ENCODE assay signal across 10 cellular contexts in genomic region chr16:82082543-82083244, GRCh38. TPM values are rescaled to one million over a fixed set of nuclear protein-coding genes. Genes with fewer than 3 reads are reported as not detected.
DNase-seq lines count a peak whose midpoint lies in the region; ATAC-seq and TF ChIP-seq lines count a peak whose summit lies in the region.
"Had no signal": no experiment of that assay in that cellular context is flagged by ENCODE, and none has a peak within 500 bp of the region (broad histone marks: within the 10 kb centered on the region; RNA-seq: fewer than 3 reads in every experiment).

No MANE protein-coding gene starts in this region.

- no peak overlapping the region for H2AFZ ChIP-seq in hepatocyte
- H2AFZ ChIP-seq: GM23338 had no signal

- POLR2A ChIA-PET in HEK293 (lab: Yijun Ruan, JAX): no interaction called here

- H3K4me3 ChIP-seq in HEK293 (ENCODE audit: low read depth, low read length): no peak overlapping the region
- no peak overlapping the region for H3K4me3 ChIP-seq in hepatocyte
- no peak overlapping the region for H3K4me3 ChIP-seq in ovary
- H3K4me3 ChIP-seq in tibial nerve: no peak overlapping the region
- H3K4me3 ChIP-seq: GM23338 had no signal

- no peaks in the 10 kb centered on the region for H3K9me2 ChIP-seq in hepatocyte (replicated peaks; ENCODE audit: insufficient read depth)

- H3K27ac ChIP-seq in HEK293 (ENCODE audit: extremely low read depth, low read depth, low read length) (no peak overlapping the region), hepatocyte (peak overlapping the region; percentile 78), ovary (no peak overlapping the region), tibial nerve (no peak overlapping the region)

- H3K9me3 ChIP-seq in HEK293 (ENCODE audit: control insufficient read depth, insufficient read depth, low read depth, low read length) (no peaks in the 10 kb centered on the region), hepatocyte (ENCODE audit: low read depth) (no peaks in the 10 kb centered on the region), ovary (no peaks in the 10 kb centered on the region), tibial nerve (peaks cover 0 to 14% (median 0%) of the 10 kb centered on the region in 4 donors)

- TF ChIP-seq POLR2A in ovary (IDR thresholded peaks at IDR 0.05) (no peak), tibial nerve (IDR thresholded peaks at IDR 0.05) (no peak)

- no peaks in the 10 kb centered on the region for H3K4me1 ChIP-seq in HEK293 (ENCODE audit: control insufficient read depth, insufficient read depth, low read length)
- H3K4me1 ChIP-seq in hepatocyte (ENCODE audit: insufficient read depth): peaks cover 17% of the 10 kb centered on the region
- H3K4me1 ChIP-seq in ovary (ENCODE audit: insufficient read depth): no peaks in the 10 kb centered on the region
- no peaks in the 10 kb centered on the region for H3K4me1 ChIP-seq in tibial nerve

- peak overlapping the region; percentile 50 for H3K4me2 ChIP-seq in hepatocyte
- H3K4me2 ChIP-seq: GM23338 had no signal

- no peak for ATAC-seq in GM19324 (IDR thresholded peaks at IDR 0.05; ENCODE audit: low FRiP score, unreplicated experiment)
- ATAC-seq: GM23338 had no signal

- no peaks in the 10 kb centered on the region for H4K20me1 ChIP-seq in hepatocyte (ENCODE audit: insufficient read depth, poor library complexity, severe bottlenecking)

- H3K79me2 ChIP-seq in hepatocyte: no peaks in the 10 kb centered on the region

- WGBS in hepatocyte (ENCODE audit: low lambda C conversion rate, missing lambda C conversion rate): 74% methylated on average over 2 of the region's 2 CpGs
- 63 to 73% (median 66%) methylated on average over 2 of the region's 2 CpGs for WGBS in ovary, 3 donors
- WGBS in tibial nerve, 2 donors: 82 to 93% methylated on average over 2 of the region's 2 CpGs

- peak; percentile 74 for DNase-seq in ELR (ENCODE audit: low read depth)
- peak; percentile 45 for DNase-seq in RKO (ENCODE audit: low spot score)
- peak; percentile 46 for DNase-seq in hepatocyte (ENCODE audit: low spot score)
- DNase-seq in NCI-H1694 treated with DMSO at 0.1 percent for 48 hours (lab: John Stamatoyannopoulos, UW): no peak
- DNase-seq in ovary: no peak
- DNase-seq in tibial nerve (ENCODE audit: low spot score in 2 of 2): no peak
- DNase-seq: T-helper 9 cell had no signal

- CTCF ChIA-PET in HEK293 (lab: Yijun Ruan, JAX): interaction anchor here (0.6 to 1.6 kb wide), 3 partner anchors 21 to 707 kb away, joined by 3 to 4 read pairs (median 3); no protein-coding TSS in a partner anchor

- H3K36me3 ChIP-seq in HEK293 (ENCODE audit: control insufficient read depth in 2 of 2, insufficient read depth in 1 of 2, low read length in 2 of 2): no peaks in the 10 kb centered on the region
- no peaks in the 10 kb centered on the region for H3K36me3 ChIP-seq in hepatocyte (replicated peaks; ENCODE audit: insufficient read depth, low read depth)
- H3K36me3 ChIP-seq in ovary: no peaks in the 10 kb centered on the region
- H3K36me3 ChIP-seq in tibial nerve: no peaks in the 10 kb centered on the region

- TF ChIP-seq EP300 in ovary (IDR thresholded peaks at IDR 0.05) (no peak), tibial nerve (IDR thresholded peaks at IDR 0.05) (no peak)

- intact Hi-C loops in ovary (cut with DNase I): loop anchor here in 1 of 4 donors (10.0 kb wide), 1 partner anchor 1502 kb away; no protein-coding TSS in a partner anchor

- H3K27me3 ChIP-seq in hepatocyte: no peaks in the 10 kb centered on the region
- H3K27me3 ChIP-seq in ovary: no peaks in the 10 kb centered on the region
- no peaks in the 10 kb centered on the region for H3K27me3 ChIP-seq in tibial nerve

- TF ChIP-seq CTCF in HEK293 (tag by site-specific recombination; IDR thresholded peaks at IDR 0.05) (no peak), hepatocyte (IDR thresholded peaks at IDR 0.05; ENCODE audit: poor library complexity) (no peak), ovary (IDR thresholded peaks at IDR 0.05) (no peak), tibial nerve (IDR thresholded peaks at IDR 0.05) (no peak)

TF ChIP-seq in HEK293, 187 proteins besides CTCF, POLR2A, EP300 and RAD21:
- peak; percentile 36; the same call in 1 of the 2 replicates for TF ChIP-seq FEZF1 (tag by site-specific recombination; IDR thresholded peaks at IDR 0.05)
- TF ChIP-seq ZNF354C (tag by site-specific recombination; IDR thresholded peaks at IDR 0.05; ENCODE audit: borderline replicate concordance, low read depth): no peak
TF ChIP-seq in HEK293: peak in this region for 1.

RNA-seq across cellular contexts. Expression of gene HSD17B2, which starts 47.6 kb away (rescaled TPM):
- 75.6 and 76.7 TPM in 2 replicates for total RNA-seq in hepatocyte
- polyA plus RNA-seq in hepatocyte: 63.5 and 91.1 TPM in 2 replicates
- total RNA-seq in ovary: 1 to 10 TPM in 2 of 7 donors, under 1 TPM in 1, not detected in 4; 0.59 to 4.5 (median 1.9) TPM
- polyA plus RNA-seq in ovary: under 1 TPM; 0.12 to 0.20 TPM
- total RNA-seq in tibial nerve: not detected
- total RNA-seq: GM23338 had no signal

Comparison
In these comparisons a context has a peak if more than half of its experiments do, and no peak if none do; other contexts are left out.
1. DNase-seq: peak in ELR (single experiment), RKO (single experiment) and hepatocyte (single experiment); none in NCI-H1694 treated with DMSO at 0.1 percent for 48 hours (single experiment), ovary (0 of 5) and tibial nerve (0 of 2).
2. RNA of gene HSD17B2, which starts 47.6 kb away (total RNA-seq): 75.6 to 76.7 TPM in hepatocyte; 0.59 to 4.5 TPM in ovary and not detected in tibial nerve; every median in the first group is over 10 times any median in the second.